22 cellular contexts compared by ENCODE assay signal in genomic region chrX:97306771-97307470, GRCh38.
"Had no signal": no experiment of that assay in that cellular context is flagged by ENCODE, and none has a peak within 500 bp of the region (broad histone marks: within the 10 kb centered on the region; RNA-seq: fewer than 3 reads in every experiment).

No MANE protein-coding gene starts in this region.

- H3K27me3 Mint-ChIP-seq: dendritic cell treated with granulocyte-macrophage colony-stimulating factor and Interleukin-4, amounts not matched to agents 40 ng/mL and 50 ng/mL, for 4 days; naive thymus-derived CD8-positive, alpha-beta T cell; progenitor cell of endocrine pancreas; stimulated activated naive CD8-positive, alpha-beta T cell treated with anti-CD3 and anti-CD28 coated beads, Interleukin-15, Interleukin-2, amounts not matched to agents 100 ng/mL and 50 ng/mL, for 24 hours had no signal

- H3K27ac ChIP-seq: colonic mucosa, esophagus squamous epithelium, neutrophil, parathyroid adenoma, right lobe of liver, thoracic aorta, tibial nerve, upper lobe of left lung had no signal

- DNase-seq: colonic mucosa; effector CD8-positive, alpha-beta T cell; erythroblast; esophagus squamous epithelium; foreskin melanocyte; hypothalamus; immature natural killer cell; islet precursor cell; naive thymus-derived CD8-positive, alpha-beta T cell; right lobe of liver; small intestine; stimulated activated CD4-positive, alpha-beta T cell treated with anti-CD3 and anti-CD28 coated beads, Interleukin-15, amount 100 ng/mL, for 24 hours; stimulated activated CD4-positive, alpha-beta T cell treated with anti-CD3 and anti-CD28 coated beads, Interleukin-2, amount 100 ng/mL, for 48 hours; stimulated activated naive B cell treated with anti-CD40 and anti-IgM and Interleukin-4, amounts not matched to agents 10 μg/mL and 1 μg/mL and 100 μg/mL, for 72 hours; upper lobe of left lung had no signal

- H3K9ac ChIP-seq: parathyroid adenoma had no signal

- H3K27me3 ChIP-seq: colonic mucosa, neutrophil, right lobe of liver, upper lobe of left lung had no signal

- H3K9me3 Mint-ChIP-seq: dendritic cell treated with granulocyte-macrophage colony-stimulating factor and Interleukin-4, amounts not matched to agents 40 ng/mL and 50 ng/mL, for 4 days; immature natural killer cell; stimulated activated naive B cell treated with anti-CD40 and anti-IgM and Interleukin-4, amounts not matched to agents 10 μg/mL and 1 μg/mL and 100 μg/mL, for 72 hours; stimulated activated naive CD8-positive, alpha-beta T cell treated with anti-CD3 and anti-CD28 coated beads, Interleukin-15, Interleukin-2, amounts not matched to agents 100 ng/mL and 50 ng/mL, for 24 hours had no signal

- H3K36me3 ChIP-seq: colonic mucosa, esophagus squamous epithelium, neutrophil, right lobe of liver, thoracic aorta, tibial nerve, upper lobe of left lung had no signal

- H3K4me1 ChIP-seq: colonic mucosa, esophagus squamous epithelium, parathyroid adenoma, right lobe of liver, tibial nerve, upper lobe of left lung had no signal

- H2AFZ ChIP-seq: parathyroid adenoma had no signal

- H3K27ac Mint-ChIP-seq: dendritic cell treated with granulocyte-macrophage colony-stimulating factor and Interleukin-4, amounts not matched to agents 40 ng/mL and 50 ng/mL, for 4 days; immature natural killer cell; naive thymus-derived CD8-positive, alpha-beta T cell; stimulated activated naive B cell treated with anti-CD40 and anti-IgM and Interleukin-4, amounts not matched to agents 10 μg/mL and 1 μg/mL and 100 μg/mL, for 72 hours; stimulated activated naive CD8-positive, alpha-beta T cell treated with anti-CD3 and anti-CD28 coated beads, Interleukin-15, Interleukin-2, amounts not matched to agents 100 ng/mL and 50 ng/mL, for 24 hours had no signal

- H3K9me3 ChIP-seq: colonic mucosa, esophagus squamous epithelium, neutrophil, right lobe of liver, thoracic aorta, tibial nerve, upper lobe of left lung had no signal

- H3K4me3 ChIP-seq: colonic mucosa, esophagus squamous epithelium, right lobe of liver, thoracic aorta, tibial nerve, upper lobe of left lung had no signal

- H3K36me3 Mint-ChIP-seq: immature natural killer cell; naive thymus-derived CD8-positive, alpha-beta T cell; stimulated activated naive B cell treated with anti-CD40 and anti-IgM and Interleukin-4, amounts not matched to agents 10 μg/mL and 1 μg/mL and 100 μg/mL, for 72 hours had no signal

- H3K4me3 Mint-ChIP-seq: dendritic cell treated with granulocyte-macrophage colony-stimulating factor and Interleukin-4, amounts not matched to agents 40 ng/mL and 50 ng/mL, for 4 days; immature natural killer cell; naive thymus-derived CD8-positive, alpha-beta T cell; stimulated activated naive B cell treated with anti-CD40 and anti-IgM and Interleukin-4, amounts not matched to agents 10 μg/mL and 1 μg/mL and 100 μg/mL, for 72 hours; stimulated activated naive CD8-positive, alpha-beta T cell treated with anti-CD3 and anti-CD28 coated beads, Interleukin-15, Interleukin-2, amounts not matched to agents 100 ng/mL and 50 ng/mL, for 24 hours had no signal

- H3K4me1 Mint-ChIP-seq: immature natural killer cell; naive thymus-derived CD8-positive, alpha-beta T cell; stimulated activated naive B cell treated with anti-CD40 and anti-IgM and Interleukin-4, amounts not matched to agents 10 μg/mL and 1 μg/mL and 100 μg/mL, for 72 hours had no signal

- H3K79me2 ChIP-seq: parathyroid adenoma had no signal

- ATAC-seq: naive thymus-derived CD8-positive, alpha-beta T cell; right lobe of liver; stimulated activated naive B cell treated with anti-CD40 and anti-IgM and Interleukin-4, amounts not matched to agents 10 μg/mL and 1 μg/mL and 100 μg/mL, for 72 hours had no signal
